ENCODE assay signal across 8 cellular contexts in the genomic region with DNA sequence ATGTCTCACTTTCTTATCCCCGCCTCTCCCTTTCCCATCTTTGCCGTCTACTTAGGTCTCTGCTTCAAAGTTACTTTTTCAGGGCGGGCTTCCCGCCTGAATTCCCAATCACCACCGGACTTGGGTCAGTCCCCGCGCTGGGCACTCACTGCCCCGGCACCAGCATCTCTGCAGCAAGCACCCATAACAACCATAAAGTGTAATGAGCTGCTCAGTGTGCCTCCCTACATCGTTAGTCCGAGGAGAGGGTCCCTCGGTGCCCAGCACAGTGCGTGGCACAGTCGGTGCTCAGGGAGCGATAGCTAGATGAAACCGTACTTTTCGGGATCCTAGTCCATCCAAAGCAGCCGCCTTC. TPM values are rescaled to one million over a fixed set of nuclear protein-coding genes. Genes with fewer than 3 reads are reported as not detected.
DNase-seq lines count a peak whose midpoint lies in the region; ATAC-seq and TF ChIP-seq lines count a peak whose summit lies in the region.

No MANE protein-coding gene starts in this region.

- CTCF ChIA-PET in OCI-LY7 (lab: Charles Lee; ENCODE audit: unreplicated experiment), result interaction anchor here (0.7 kb wide), 1 partner anchor 60 kb away, joined by 3 read pairs; no protein-coding TSS in a partner anchor

- H3K36me3 ChIP-seq in CD4-positive, CD25-positive, alpha-beta regulatory T cell (ENCODE audit: control insufficient read depth, insufficient read depth, low read length), result no peaks in the 10 kb centered on the region
- H3K36me3 ChIP-seq in OCI-LY7 (ENCODE audit: insufficient read depth, low read length) (peaks cover 37% of the 10 kb centered on the region), endodermal cell (ENCODE audit: control insufficient read depth, insufficient read depth, low read length) (peaks cover 13% of the 10 kb centered on the region), neuron (ENCODE audit: insufficient read depth, low read length) (peaks cover 14% of the 10 kb centered on the region)

- H3K27ac ChIP-seq in CD4-positive, CD25-positive, alpha-beta regulatory T cell (ENCODE audit: insufficient read depth, low read length, poor library complexity, severe bottlenecking), result peak overlapping the region; percentile 90
- H3K27ac ChIP-seq in OCI-LY7 (ENCODE audit: low read depth, low read length, poor library complexity, severe bottlenecking) (peak overlapping the region; percentile 79), endodermal cell (ENCODE audit: low read depth, low read length) (no peak overlapping the region)

- H3K27me3 ChIP-seq in CD4-positive, CD25-positive, alpha-beta regulatory T cell (ENCODE audit: control insufficient read depth, insufficient read depth, low read length), result no peaks in the 10 kb centered on the region
- H3K27me3 ChIP-seq in endodermal cell (ENCODE audit: control insufficient read depth, insufficient read depth, low read length, poor library complexity, severe bottlenecking), result no peaks in the 10 kb centered on the region
- H3K27me3 ChIP-seq in neuron (ENCODE audit: insufficient read depth, low read length), result no peaks in the 10 kb centered on the region

- H3K36me3 Mint-ChIP-seq in CD4-positive, CD25-positive, alpha-beta regulatory T cell, result peaks cover 5% of the 10 kb centered on the region
- peaks cover 6% of the 10 kb centered on the region for H3K36me3 Mint-ChIP-seq in endodermal cell (ENCODE audit: low read depth)

- peak overlapping the region; percentile 59 for H3K4me3 ChIP-seq in CD4-positive, CD25-positive, alpha-beta regulatory T cell (ENCODE audit: low read depth, low read length)
- H3K4me3 ChIP-seq in OCI-LY7 (ENCODE audit: low read depth, low read length, poor library complexity, severe bottlenecking) (peak overlapping the region; percentile 100), endodermal cell (ENCODE audit: low read length) (peak overlapping the region; percentile 78), neuron (ENCODE audit: low read length) (peak overlapping the region; percentile 88)

- no peak overlapping the region for H3K9ac ChIP-seq in endodermal cell (ENCODE audit: extremely low read depth, low read length, poor library complexity, severe bottlenecking)

- DNase-seq in CD4-positive, CD25-positive, alpha-beta regulatory T cell, result no peak
- no peak for DNase-seq in OCI-LY7 (ENCODE audit: low spot score)
- no peak for DNase-seq in endodermal cell
- DNase-seq in T-helper 9 cell, result no peak
- no peak for DNase-seq in HPDE6-E6E7 (ENCODE audit: extremely low spot score)
- no peak for DNase-seq in NCI-H2107 (lab: John Stamatoyannopoulos, UW)

- H3K4me1 Mint-ChIP-seq in CD4-positive, CD25-positive, alpha-beta regulatory T cell, result peaks cover 7 to 33% (median 24%) of the 10 kb centered on the region in 4 donors
- peaks cover 26% of the 10 kb centered on the region for H3K4me1 Mint-ChIP-seq in endodermal cell

- H3K4me3 Mint-ChIP-seq in CD4-positive, CD25-positive, alpha-beta regulatory T cell, result peak overlapping the region; percentile 76 to 89 (median 81)
- peak overlapping the region; percentile 81 for H3K4me3 Mint-ChIP-seq in endodermal cell

- H3K4me2 ChIP-seq in OCI-LY7 (ENCODE audit: low read length), result peak overlapping the region; percentile 72

- peaks cover 23% of the 10 kb centered on the region for H3K4me1 ChIP-seq in CD4-positive, CD25-positive, alpha-beta regulatory T cell (ENCODE audit: control insufficient read depth, insufficient read depth, low read length, poor library complexity, severe bottlenecking)
- H3K4me1 ChIP-seq in OCI-LY7 (ENCODE audit: insufficient read depth, low read length, poor library complexity, severe bottlenecking), result peaks cover 26% of the 10 kb centered on the region
- H3K4me1 ChIP-seq in endodermal cell (ENCODE audit: control insufficient read depth, insufficient read depth, low read length), result peaks cover 3% of the 10 kb centered on the region
- peaks cover 15% of the 10 kb centered on the region for H3K4me1 ChIP-seq in neuron (ENCODE audit: insufficient read depth, low read length)

- no peak for ATAC-seq in CD4-positive, CD25-positive, alpha-beta regulatory T cell (ENCODE audit: low read depth in 2 of 2)
- no peak for ATAC-seq in GM18868 (IDR thresholded peaks at IDR 0.05; ENCODE audit: unreplicated experiment)

- POLR2A ChIA-PET in OCI-LY7 (lab: Charles Lee), result interaction anchor here (0.5 to 1.0 kb wide), 3 partner anchors 8 to 536 kb away, joined by 3 read pairs; no protein-coding TSS in a partner anchor

- no peaks in the 10 kb centered on the region for H3K9me3 ChIP-seq in CD4-positive, CD25-positive, alpha-beta regulatory T cell (ENCODE audit: control insufficient read depth in 2 of 2, low read length in 2 of 2)
- no peaks in the 10 kb centered on the region for H3K9me3 ChIP-seq in OCI-LY7 (ENCODE audit: low read length)
- no peaks in the 10 kb centered on the region for H3K9me3 ChIP-seq in endodermal cell (ENCODE audit: control insufficient read depth, low read length)
- H3K9me3 ChIP-seq in neuron (ENCODE audit: low read length), result no peaks in the 10 kb centered on the region

- H4K20me1 ChIP-seq in OCI-LY7 (ENCODE audit: insufficient read depth, low read length), result peaks cover 23% of the 10 kb centered on the region

- intact Hi-C loops in OCI-LY7 (cut with micrococcal nuclease; ENCODE audit: unreplicated experiment), result loop anchor here (5.0 kb wide), 1 partner anchor 1058 kb away; no protein-coding TSS in a partner anchor

- TSS peak; percentile 55 for BruUV-seq in OCI-LY7 (replicated peaks; lab: Mats Ljungman, UMichigan)

- H3K27ac Mint-ChIP-seq in CD4-positive, CD25-positive, alpha-beta regulatory T cell, result peak overlapping the region in 2 of 3 donors; percentile 9 to 87
- peak overlapping the region; percentile 92 for H3K27ac Mint-ChIP-seq in endodermal cell

- TF ChIP-seq CTCF in OCI-LY7 (conservative IDR thresholded peaks at IDR 0.05; ENCODE audit: low read length) (no peak), endodermal cell (conservative IDR thresholded peaks at IDR 0.05) (no peak)

- H3K9me3 Mint-ChIP-seq in CD4-positive, CD25-positive, alpha-beta regulatory T cell, result no peaks in the 10 kb centered on the region
- no peaks in the 10 kb centered on the region for H3K9me3 Mint-ChIP-seq in endodermal cell

- 38 to 49% methylated on average over 9 to 17 of the region's 17 CpGs for WGBS in endodermal cell (ENCODE audit: insufficient coverage in 1 of 2, insufficient read length in 1 of 2), 2 experiments

- peak overlapping the region; percentile 82 for H2AFZ ChIP-seq in OCI-LY7 (ENCODE audit: low read length)
- H2AFZ ChIP-seq in neuron (ENCODE audit: low read depth, low read length), result peak overlapping the region; percentile 41

- H3K9me2 ChIP-seq in OCI-LY7 (ENCODE audit: insufficient read depth, low read length), result no peaks in the 10 kb centered on the region

- no peaks in the 10 kb centered on the region for H3K27me3 Mint-ChIP-seq in CD4-positive, CD25-positive, alpha-beta regulatory T cell
- no peaks in the 10 kb centered on the region for H3K27me3 Mint-ChIP-seq in endodermal cell (ENCODE audit: insufficient read depth)

- H3K79me2 ChIP-seq in OCI-LY7 (ENCODE audit: insufficient read depth, low read depth, low read length), result peaks cover 39% of the 10 kb centered on the region

RNA-seq across cellular contexts. Expression of a gene that starts 0.6 kb away (rescaled TPM):
- total RNA-seq in CD4-positive, CD25-positive, alpha-beta regulatory T cell, result 42.5 TPM
- 10 to 100 TPM; 12.5 to 14.9 (median 13.2) TPM for polyA plus RNA-seq in CD4-positive, CD25-positive, alpha-beta regulatory T cell
- 58.9 and 76.6 TPM in 2 replicates for total RNA-seq in OCI-LY7 (2014; rRNA removed; shearing (Covaris generic))
- 111 and 117 TPM in 2 replicates for total RNA-seq in OCI-LY7 (2022)
- total RNA-seq in endodermal cell, result 10 to 100 TPM; 79.9 to 84.0 TPM
- polyA plus RNA-seq in endodermal cell (2013, experiment 1 of 2), result 70.3 TPM
- 64.4 TPM for polyA plus RNA-seq in endodermal cell (2013, experiment 2 of 2)

RNA-seq across cellular contexts. Expression of a gene that starts 42.7 kb away (rescaled TPM):
- 0.30 TPM for total RNA-seq in CD4-positive, CD25-positive, alpha-beta regulatory T cell
- polyA plus RNA-seq in CD4-positive, CD25-positive, alpha-beta regulatory T cell, result under 1 TPM in 3 of 4 donors, not detected in 1; 0.07 to 0.41 (median 0.38) TPM
- total RNA-seq in OCI-LY7 (2014; rRNA removed; shearing (Covaris generic)), result 0.82 and 1.1 TPM in 2 replicates
- total RNA-seq in OCI-LY7 (2022) (0.49 and 0.57 TPM in 2 replicates), endodermal cell (under 1 TPM in 1 of 2 donors, not detected in 1; 0.15 TPM)
- polyA plus RNA-seq in endodermal cell (2013, experiment 1 of 2), result 0.18 TPM
- polyA plus RNA-seq in endodermal cell (2013, experiment 2 of 2), result 0.08 TPM
